ENCODE assay signal across 1 cellular context in genomic region chr2:15251753-15252152, GRCh38.
A peak's percentile ranks its signal among the peaks of the same experiment; 100 is the strongest.
TF ChIP-seq lines count a peak whose summit lies in the region.

No MANE protein-coding gene starts in this region.

TF ChIP-seq in K562, 482 proteins besides CTCF, POLR2A, EP300 and RAD21 (continued from another document):
- TF ChIP-seq TRIM25 (IDR thresholded peaks at IDR 0.05; ENCODE audit: borderline replicate concordance) = no peak
- TF ChIP-seq HMGN3 (IDR thresholded peaks at IDR 0.05; ENCODE audit: borderline replicate concordance, extremely low read depth, insufficient read length, low read depth, low read length) = no peak
- no peak for TF ChIP-seq ZFP91 (CRISPR knock-in tag; IDR thresholded peaks at IDR 0.05)
- TF ChIP-seq PTRF (tag; IDR thresholded peaks at IDR 0.05) = peak; percentile 76
- TF ChIP-seq ZNF282 (CRISPR knock-in tag; IDR thresholded peaks at IDR 0.05) = no peak
- TF ChIP-seq ZFP30 (CRISPR knock-in tag; IDR thresholded peaks at IDR 0.05; ENCODE audit: borderline replicate concordance) = no peak
- TF ChIP-seq ZNF134 (CRISPR knock-in tag; conservative IDR thresholded peaks at IDR 0.05) = peak; percentile 51
- TF ChIP-seq ZNF23 (CRISPR knock-in tag; IDR thresholded peaks at IDR 0.05) = 0 out of 2 replicates have a peak, but pooled peaks have one; percentile 66
- no peak for TF ChIP-seq ILK (tag; IDR thresholded peaks at IDR 0.05; ENCODE audit: borderline replicate concordance, low read depth)
- TF ChIP-seq E2F6 (IDR thresholded peaks at IDR 0.05; ENCODE audit: borderline replicate concordance in 1 of 2, extremely low read depth in 1 of 2, insufficient read depth in 1 of 2, insufficient read length in 1 of 2, low read depth in 1 of 2, low read length in 1 of 2, poor library complexity in 1 of 2, severe bottlenecking in 1 of 2) = no peak
- TF ChIP-seq PYGO2 (tag; IDR thresholded peaks at IDR 0.05) = 0 out of 2 replicates have a peak, but pooled peaks have one; percentile 31
- TF ChIP-seq ZNF76 (CRISPR knock-in tag; IDR thresholded peaks at IDR 0.05; ENCODE audit: borderline replicate concordance) = 0 out of 2 replicates have a peak, but pooled peaks have one; percentile 45
- no peak for TF ChIP-seq ZNF586 (CRISPR knock-in tag; conservative IDR thresholded peaks at IDR 0.05)
- 0 out of 2 replicates have a peak, but pooled peaks have one; percentile 48 for TF ChIP-seq HINFP (tag; conservative IDR thresholded peaks at IDR 0.05; ENCODE audit: low read depth)
- TF ChIP-seq ZBED1 (IDR thresholded peaks at IDR 0.05) = no peak
- no peak for TF ChIP-seq WHSC1 (IDR thresholded peaks at IDR 0.05; ENCODE audit: low read length)
- TF ChIP-seq GTF2E2 (tag; IDR thresholded peaks at IDR 0.05) = no peak
- no peak for TF ChIP-seq NFIX (CRISPR knock-in tag; IDR thresholded peaks at IDR 0.05; ENCODE audit: low read depth)
- TF ChIP-seq SRSF9 (IDR thresholded peaks at IDR 0.05; ENCODE audit: borderline replicate concordance, low read depth, low read length) = no peak
- TF ChIP-seq ZFX (CRISPR knock-in tag; IDR thresholded peaks at IDR 0.05) = no peak
- TF ChIP-seq BACH1 (tag; IDR thresholded peaks at IDR 0.05) = no peak
- no peak for TF ChIP-seq MAZ (CRISPR knock-in tag; conservative IDR thresholded peaks at IDR 0.05 in 1 of 2, IDR thresholded peaks at IDR 0.05 in 1 of 2)
- no peak for TF ChIP-seq DEAF1 (CRISPR knock-in tag; IDR thresholded peaks at IDR 0.05)
- TF ChIP-seq ZNF217 (CRISPR knock-in tag; IDR thresholded peaks at IDR 0.05) = no peak
- no peak for TF ChIP-seq TCF3 (CRISPR knock-in tag; IDR thresholded peaks at IDR 0.05)
- no peak for TF ChIP-seq MAFF (IDR thresholded peaks at IDR 0.05; ENCODE audit: low read length)
- no peak for TF ChIP-seq HCFC1 (IDR thresholded peaks at IDR 0.05; ENCODE audit: low read depth, low read length)
- no peak for TF ChIP-seq DIDO1 (tag; IDR thresholded peaks at IDR 0.05; ENCODE audit: low read depth)
- TF ChIP-seq SP1 (CRISPR knock-in tag; IDR thresholded peaks at IDR 0.05) = no peak
- no peak for TF ChIP-seq IRF1 (CRISPR knock-in tag; IDR thresholded peaks at IDR 0.05; ENCODE audit: borderline replicate concordance)
- no peak for TF ChIP-seq HLTF (IDR thresholded peaks at IDR 0.05)
- no peak for TF ChIP-seq PHF20 (IDR thresholded peaks at IDR 0.05; ENCODE audit: partially characterized antibody)
